19 cellular contexts compared by ENCODE assay signal in the genomic region with DNA sequence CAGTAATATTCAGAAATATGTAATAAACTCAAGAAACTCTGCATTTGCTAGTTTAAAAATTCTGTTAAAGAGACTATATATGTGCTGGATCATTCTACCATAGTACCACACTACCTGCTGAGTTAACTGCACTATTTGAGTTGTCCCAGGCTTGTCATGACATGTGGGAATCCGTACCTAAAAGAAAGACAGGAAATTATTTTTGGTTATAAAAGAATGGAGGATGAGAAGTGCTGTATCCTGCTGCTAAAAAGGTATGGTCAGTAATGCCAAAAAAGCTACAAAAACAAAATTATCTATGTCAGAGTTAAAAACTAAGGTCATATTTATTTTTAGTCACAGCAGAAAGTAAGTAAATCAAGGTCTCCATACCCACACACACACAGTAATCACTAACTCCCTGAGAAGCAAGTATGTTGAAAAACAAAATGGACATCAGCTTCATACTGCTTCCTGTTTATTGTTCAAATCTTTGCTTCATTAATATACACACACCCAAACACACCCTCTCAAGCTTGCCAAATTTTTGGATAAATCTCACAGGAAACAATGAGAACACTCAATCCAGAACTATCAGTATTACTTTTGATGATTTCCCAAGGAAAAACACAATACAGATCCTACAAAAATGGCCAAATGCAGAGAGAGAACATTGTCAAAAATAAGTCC. TPM values are rescaled to one million over a fixed set of nuclear protein-coding genes. Genes with fewer than 3 reads are reported as not detected.
DNase-seq lines count a peak whose midpoint lies in the region; ATAC-seq and TF ChIP-seq lines count a peak whose summit lies in the region.
"Had no signal": no experiment of that assay in that cellular context is flagged by ENCODE, and none has a peak within 500 bp of the region (broad histone marks: within the 10 kb centered on the region; RNA-seq: fewer than 3 reads in every experiment).

No MANE protein-coding gene starts in this region.

- H3K27me3 ChIP-seq in tibial artery: no peaks in the 10 kb centered on the region

- POLR2A ChIA-PET in activated CD8-positive, alpha-beta T cell treated with anti-CD3 and anti-CD28 coated beads, Interleukin-2, amount 10 ng/mL, durations not matched to agents 7 days and 5 days (lab: Charles Lee): no interaction called here

- no peaks in the 10 kb centered on the region for H3K27me3 Mint-ChIP-seq in T-helper 2 cell treated with Interferon-gamma antibody and Interleukin-4, amounts not matched to agents 5 μg/mL and 100 μg/mL, for 36 hours (ENCODE audit: low read depth)
- no peaks in the 10 kb centered on the region for H3K27me3 Mint-ChIP-seq in activated CD8-positive, alpha-beta T cell treated with anti-CD3 and anti-CD28 coated beads, Interleukin-2, amount 10 ng/mL, durations not matched to agents 7 days and 5 days (ENCODE audit: low read depth)

- no peak overlapping the region for H3K27ac ChIP-seq in tibial artery
- H3K27ac ChIP-seq: 22Rv1 had no signal

- TF ChIP-seq CTCF in tibial artery (IDR thresholded peaks at IDR 0.05): no peak

- peaks cover 54 to 68% (median 67%) of the 10 kb centered on the region in 3 donors for H3K36me3 ChIP-seq in tibial artery

- H3K4me1 ChIP-seq in tibial artery: no peaks in the 10 kb centered on the region

- H3K4me3 Mint-ChIP-seq in T-helper 2 cell treated with Interferon-gamma antibody and Interleukin-4, amounts not matched to agents 5 μg/mL and 100 μg/mL, for 36 hours: no peak overlapping the region
- no peak overlapping the region for H3K4me3 Mint-ChIP-seq in activated CD8-positive, alpha-beta T cell treated with anti-CD3 and anti-CD28 coated beads, Interleukin-2, amount 10 ng/mL, durations not matched to agents 7 days and 5 days
- H3K4me3 Mint-ChIP-seq: CD14-positive monocyte had no signal

- CTCF ChIA-PET in activated CD8-positive, alpha-beta T cell treated with anti-CD3 and anti-CD28 coated beads, Interleukin-2, amount 10 ng/mL, durations not matched to agents 7 days and 5 days (lab: Charles Lee): interaction anchor here (1.6 kb wide), 2 partner anchors 12 to 16 kb away, joined by 3 read pairs; no protein-coding TSS in a partner anchor

- no peaks in the 10 kb centered on the region for H3K9me3 ChIP-seq in tibial artery

- no peaks in the 10 kb centered on the region for H3K9me3 Mint-ChIP-seq in T-helper 2 cell treated with Interferon-gamma antibody and Interleukin-4, amounts not matched to agents 5 μg/mL and 100 μg/mL, for 36 hours
- H3K9me3 Mint-ChIP-seq in activated CD8-positive, alpha-beta T cell treated with anti-CD3 and anti-CD28 coated beads, Interleukin-2, amount 10 ng/mL, durations not matched to agents 7 days and 5 days (ENCODE audit: insufficient read depth): no peaks in the 10 kb centered on the region
- H3K9me3 Mint-ChIP-seq: CD14-positive monocyte had no signal

- no peak for DNase-seq in T-helper 2 cell treated with Interferon-gamma antibody and Interleukin-4, amounts not matched to agents 5 μg/mL and 100 μg/mL, for 36 hours (ENCODE audit: low spot score)
- DNase-seq in T-helper 2 cell (no peak), sciatic nerve (ENCODE audit: low spot score) (no peak), NCI-H1694 (lab: John Stamatoyannopoulos, UW) (no peak), tibial artery (no peak)
- no peak for DNase-seq in activated CD8-positive, alpha-beta T cell treated with anti-CD3 and anti-CD28 coated beads, Interleukin-2, amount 10 ng/mL, durations not matched to agents 7 days and 5 days
- no peak for DNase-seq in central memory CD4-positive, alpha-beta T cell
- DNase-seq: activated CD4-positive, CD25-positive, alpha-beta regulatory T cell treated with anti-CD3 and anti-CD28 coated beads, Interleukin-2, amount 50 U/mL, for 72 hours; activated T-cell treated with anti-CD3 and anti-CD28 coated beads, Interleukin-2, amount 50 U/mL, for 1 hour; effector CD8-positive, alpha-beta T cell; KG1; kidney; NCI-H1436 treated with DMSO at 0.1 percent for 48 hours; NCI-H510A treated with DMSO at 0.1 percent for 48 hours; T-helper 1 cell had no signal

- peaks cover 36% of the 10 kb centered on the region for H3K36me3 Mint-ChIP-seq in T-helper 2 cell treated with Interferon-gamma antibody and Interleukin-4, amounts not matched to agents 5 μg/mL and 100 μg/mL, for 36 hours (ENCODE audit: low read depth)
- H3K36me3 Mint-ChIP-seq in activated CD8-positive, alpha-beta T cell treated with anti-CD3 and anti-CD28 coated beads, Interleukin-2, amount 10 ng/mL, durations not matched to agents 7 days and 5 days (ENCODE audit: low read depth): peaks cover 34% of the 10 kb centered on the region

- H3K27ac Mint-ChIP-seq in T-helper 2 cell treated with Interferon-gamma antibody and Interleukin-4, amounts not matched to agents 5 μg/mL and 100 μg/mL, for 36 hours: peak overlapping the region; percentile 48
- peak overlapping the region; percentile 9 for H3K27ac Mint-ChIP-seq in activated CD8-positive, alpha-beta T cell treated with anti-CD3 and anti-CD28 coated beads, Interleukin-2, amount 10 ng/mL, durations not matched to agents 7 days and 5 days

- H3K4me1 Mint-ChIP-seq in T-helper 2 cell treated with Interferon-gamma antibody and Interleukin-4, amounts not matched to agents 5 μg/mL and 100 μg/mL, for 36 hours (ENCODE audit: low read depth): peaks cover 18% of the 10 kb centered on the region
- H3K4me1 Mint-ChIP-seq in activated CD8-positive, alpha-beta T cell treated with anti-CD3 and anti-CD28 coated beads, Interleukin-2, amount 10 ng/mL, durations not matched to agents 7 days and 5 days (ENCODE audit: low read depth): peaks cover 6% of the 10 kb centered on the region

- intact Hi-C loops in sciatic nerve (cut with DNase I): no loop called here
- intact Hi-C loops in tibial artery (cut with DNase I; ENCODE audit: low total_unique reads): no loop called here

- no peak for ATAC-seq in activated CD8-positive, alpha-beta T cell treated with anti-CD3 and anti-CD28 coated beads, Interleukin-2, amount 10 ng/mL, durations not matched to agents 7 days and 5 days
- peak; percentile 80 for ATAC-seq in esophagus mucosa
- ATAC-seq in sciatic nerve: peak; percentile 76
- ATAC-seq: Panc1 had no signal

- no peak overlapping the region for H3K4me3 ChIP-seq in tibial artery

RNA-seq across cellular contexts. Expression of gene DENND6A, which starts 33.7 kb away (rescaled TPM):
- 10 to 100 TPM; 22.8 to 23.9 TPM for total RNA-seq in activated CD8-positive, alpha-beta T cell treated with anti-CD3 and anti-CD28 coated beads, Interleukin-2, amount 10 ng/mL, durations not matched to agents 7 days and 5 days
- total RNA-seq in esophagus mucosa (23.5 TPM), sciatic nerve (56.3 TPM)
